ENCODE assay signal across 10 cellular contexts in the genomic region with DNA sequence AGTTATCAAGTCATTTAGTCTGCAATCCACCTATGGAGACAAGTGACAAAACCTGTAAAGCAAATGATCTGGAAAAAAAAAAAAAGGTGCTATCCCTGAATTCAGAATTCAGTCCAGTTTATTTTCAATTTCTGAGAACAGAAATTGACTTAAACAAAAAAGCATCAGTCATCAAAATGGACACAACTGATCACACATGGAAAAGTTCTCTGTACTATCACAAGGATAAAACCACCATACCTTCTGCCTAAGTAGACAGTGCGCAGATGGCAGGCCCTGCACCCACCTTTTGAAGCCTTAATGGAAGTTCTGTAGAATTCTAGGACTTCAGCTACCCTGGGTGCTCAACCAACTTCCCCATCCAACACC. TPM values are rescaled to one million over a fixed set of nuclear protein-coding genes. Genes with fewer than 3 reads are reported as not detected.
DNase-seq lines count a peak whose midpoint lies in the region; ATAC-seq and TF ChIP-seq lines count a peak whose summit lies in the region.
"Had no signal": no experiment of that assay in that cellular context is flagged by ENCODE, and none has a peak within 500 bp of the region (broad histone marks: within the 10 kb centered on the region; RNA-seq: fewer than 3 reads in every experiment).

No MANE protein-coding gene starts in this region.

- H3K36me3 Mint-ChIP-seq in activated CD4-positive, alpha-beta T cell treated with anti-CD3 and anti-CD28 coated beads, Interleukin-2, amount 10 ng/mL, durations not matched to agents 24 days and 14 days (ENCODE audit: low read depth), result peaks cover 68% of the 10 kb centered on the region
- peaks cover 74% of the 10 kb centered on the region for H3K36me3 Mint-ChIP-seq in effector memory CD8-positive, alpha-beta T cell (ENCODE audit: insufficient read depth)
- peaks cover 36% of the 10 kb centered on the region for H3K36me3 Mint-ChIP-seq in progenitor cell of endocrine pancreas (ENCODE audit: insufficient read depth)

- peaks cover 20% of the 10 kb centered on the region for H3K4me1 ChIP-seq in OCI-LY3 (ENCODE audit: low read length)

- H3K4me3 Mint-ChIP-seq in activated CD4-positive, alpha-beta T cell treated with anti-CD3 and anti-CD28 coated beads, Interleukin-2, amount 10 ng/mL, durations not matched to agents 24 days and 14 days, result peak overlapping the region; percentile 93
- H3K4me3 Mint-ChIP-seq in effector memory CD8-positive, alpha-beta T cell, result peak overlapping the region; percentile 91 to 92
- peak overlapping the region; percentile 90 for H3K4me3 Mint-ChIP-seq in progenitor cell of endocrine pancreas (ENCODE audit: low read depth)

- peaks cover 65% of the 10 kb centered on the region for H3K36me3 ChIP-seq in OCI-LY3 (replicated peaks; ENCODE audit: low read depth, low read length)

- peak overlapping the region; percentile 55 for H3K27ac Mint-ChIP-seq in activated CD4-positive, alpha-beta T cell treated with anti-CD3 and anti-CD28 coated beads, Interleukin-2, amount 10 ng/mL, durations not matched to agents 24 days and 14 days
- peak overlapping the region; percentile 46 to 65 for H3K27ac Mint-ChIP-seq in effector memory CD8-positive, alpha-beta T cell
- peak overlapping the region; percentile 52 for H3K27ac Mint-ChIP-seq in progenitor cell of endocrine pancreas

- no peak for TF ChIP-seq CTCF in OCI-LY3 (IDR thresholded peaks at IDR 0.05; ENCODE audit: low read depth, low read length)
- no peak for TF ChIP-seq CTCF in progenitor cell of endocrine pancreas (IDR thresholded peaks at IDR 0.05; ENCODE audit: unreplicated experiment)

- H3K79me2 ChIP-seq in OCI-LY3 (ENCODE audit: low read length), result peaks cover 73% of the 10 kb centered on the region

- H3K9me3 Mint-ChIP-seq in activated CD4-positive, alpha-beta T cell treated with anti-CD3 and anti-CD28 coated beads, Interleukin-2, amount 10 ng/mL, durations not matched to agents 24 days and 14 days, result no peaks in the 10 kb centered on the region
- no peaks in the 10 kb centered on the region for H3K9me3 Mint-ChIP-seq in effector memory CD8-positive, alpha-beta T cell
- H3K9me3 Mint-ChIP-seq in progenitor cell of endocrine pancreas (ENCODE audit: low read depth), result no peaks in the 10 kb centered on the region

- H3K9me3 ChIP-seq in OCI-LY3 (ENCODE audit: insufficient read depth, low read length), result no peaks in the 10 kb centered on the region

- in situ Hi-C loops in G401 (cut with HindIII; ENCODE audit: low sequenced_read_pairs), result no loop called here

- intact Hi-C loops in activated CD4-positive, alpha-beta T cell treated with anti-CD3 and anti-CD28 coated beads, Interleukin-2, amount 10 ng/mL, durations not matched to agents 24 days and 14 days (cut with micrococcal nuclease), result loop anchor here (10.0 kb wide), 1 partner anchor 368 kb away; the partner anchor contains the start of gene MACF1

- H3K27me3 ChIP-seq in OCI-LY3 (ENCODE audit: low read depth, low read length), result no peaks in the 10 kb centered on the region

- peaks cover 45% of the 10 kb centered on the region for H4K20me1 ChIP-seq in OCI-LY3 (ENCODE audit: insufficient read depth, low read length)

- H3K9ac ChIP-seq in OCI-LY3 (ENCODE audit: low read length), result no peak overlapping the region

- no peaks in the 10 kb centered on the region for H3K27me3 Mint-ChIP-seq in activated CD4-positive, alpha-beta T cell treated with anti-CD3 and anti-CD28 coated beads, Interleukin-2, amount 10 ng/mL, durations not matched to agents 24 days and 14 days
- H3K27me3 Mint-ChIP-seq in effector memory CD8-positive, alpha-beta T cell, result no peaks in the 10 kb centered on the region
- H3K27me3 Mint-ChIP-seq in progenitor cell of endocrine pancreas, result no peaks in the 10 kb centered on the region

- no peak overlapping the region for H2AFZ ChIP-seq in OCI-LY3 (ENCODE audit: low read depth, low read length)

- peak overlapping the region; percentile 27 for H3K4me2 ChIP-seq in OCI-LY3 (ENCODE audit: low read length)

- no peak for ATAC-seq in effector memory CD8-positive, alpha-beta T cell (replicated peaks)
- ATAC-seq in GM18511 (IDR thresholded peaks at IDR 0.05; ENCODE audit: unreplicated experiment) (no peak), HG02623 (IDR thresholded peaks at IDR 0.05; ENCODE audit: unreplicated experiment) (no peak)

- no peak overlapping the region for H3K27ac ChIP-seq in OCI-LY3 (ENCODE audit: low read length)

- no peak overlapping the region for H3K4me3 ChIP-seq in OCI-LY3 (ENCODE audit: low read length)

- peaks cover 43% of the 10 kb centered on the region for H3K4me1 Mint-ChIP-seq in activated CD4-positive, alpha-beta T cell treated with anti-CD3 and anti-CD28 coated beads, Interleukin-2, amount 10 ng/mL, durations not matched to agents 24 days and 14 days
- H3K4me1 Mint-ChIP-seq in effector memory CD8-positive, alpha-beta T cell (ENCODE audit: low read depth in 2 of 2), result peaks cover 26 to 31% of the 10 kb centered on the region in 2 donors
- peaks cover 49% of the 10 kb centered on the region for H3K4me1 Mint-ChIP-seq in progenitor cell of endocrine pancreas (ENCODE audit: low read depth)

- no peak for DNase-seq in activated CD4-positive, alpha-beta T cell treated with anti-CD3 and anti-CD28 coated beads, Interleukin-2, amount 10 ng/mL, durations not matched to agents 24 days and 14 days
- DNase-seq in activated CD4-positive, alpha-beta T cell treated with anti-CD3 and anti-CD28 coated beads, Interleukin-2, amount 50 U/mL, for 4 hours, result no peak
- no peak for DNase-seq in effector memory CD8-positive, alpha-beta T cell
- DNase-seq in progenitor cell of endocrine pancreas (ENCODE audit: low spot score, unreplicated experiment) (no peak), G401 (ENCODE audit: low spot score) (no peak)
- DNase-seq: activated CD8-positive, alpha-beta memory T cell treated with anti-CD3 and anti-CD28 coated beads for 24 hours; KBM-7 had no signal

RNA-seq across cellular contexts. Expression of gene PABPC4, which starts 3.5 kb away (rescaled TPM):
- 337 and 353 TPM in 2 replicates for total RNA-seq in activated CD4-positive, alpha-beta T cell treated with anti-CD3 and anti-CD28 coated beads, Interleukin-2, amount 10 ng/mL, durations not matched to agents 24 days and 14 days
- 324 and 325 TPM in 2 replicates for total RNA-seq in progenitor cell of endocrine pancreas
- total RNA-seq in G401 (2014; rRNA removed; shearing (Covaris generic)), result 91.4 and 171 TPM in 2 replicates
